ENCODE assay signal across 1 cellular context in genomic region chr5:514673-515072, GRCh38.
TF ChIP-seq lines count a peak whose summit lies in the region.

No MANE protein-coding gene starts in this region.

TF ChIP-seq in GM23338, 12 proteins besides CTCF, POLR2A, EP300 and RAD21 (continued from another document):
- TF ChIP-seq ZNF462 (CRISPR knock-in tag; IDR thresholded peaks at IDR 0.05) = no peak
- TF ChIP-seq REST (IDR thresholded peaks at IDR 0.05; ENCODE audit: unreplicated experiment) = no peak
- no peak for TF ChIP-seq POLR2AphosphoS5 (IDR thresholded peaks at IDR 0.05; ENCODE audit: low read depth)
- no peak for TF ChIP-seq ZNF114 (CRISPR knock-in tag; IDR thresholded peaks at IDR 0.05)
- TF ChIP-seq EZH2 (IDR thresholded peaks at IDR 0.05; ENCODE audit: low read depth, unreplicated experiment) = no peak
- no peak for TF ChIP-seq ETS1 (IDR thresholded peaks at IDR 0.05)
- TF ChIP-seq CREB1 (CRISPR knock-in tag; IDR thresholded peaks at IDR 0.05; ENCODE audit: low read depth) = no peak
